ENCODE assay signal across 28 cellular contexts in genomic region chr9:128860937-128861336, GRCh38. TPM values are rescaled to one million over a fixed set of nuclear protein-coding genes. Genes with fewer than 3 reads are reported as not detected.
A peak's percentile ranks its signal among the peaks of the same experiment; 100 is the strongest.
DNase-seq lines count a peak whose midpoint lies in the region; ATAC-seq and TF ChIP-seq lines count a peak whose summit lies in the region.
"Had no signal": no experiment of that assay in that cellular context is flagged by ENCODE, and none has a peak within 500 bp of the region (broad histone marks: within the 10 kb centered on the region; RNA-seq: fewer than 3 reads in every experiment).

No MANE protein-coding gene starts in this region.

- peaks cover 6% of the 10 kb centered on the region for H3K79me1 ChIP-seq in mesendoderm (ENCODE audit: low read length)

- TF ChIP-seq CTCF in C4-2B (conservative IDR thresholded peaks at IDR 0.05) (no peak), A673 (conservative IDR thresholded peaks at IDR 0.05; ENCODE audit: low read depth, low read length) (no peak)

- BruUV-seq in A673 (replicated peaks; lab: Mats Ljungman, UMichigan), result no TSS peak

- H3K27ac Mint-ChIP-seq in activated T-helper 2 cell treated with anti-CD3 and anti-CD28 coated beads, Interferon-gamma antibody, Interleukin-2, Interleukin-4, amounts not matched to agents 10 μg/mL and 5 μg/mL and 100 μg/mL, durations not matched to agents 14 hours and 24 hours and 36 hours, result no peak overlapping the region
- H3K27ac Mint-ChIP-seq: activated T-cell treated with anti-CD3 and anti-CD28 coated beads, Interleukin-2, amount 50 U/mL, for 72 hours; stimulated activated naive CD8-positive, alpha-beta T cell treated with anti-CD3 and anti-CD28 coated beads, Interleukin-15, amount 100 ng/mL, for 72 hours had no signal

- H3K36me3 ChIP-seq in mesendoderm (ENCODE audit: control insufficient read depth, insufficient read depth, low read length), result no peaks in the 10 kb centered on the region
- H3K36me3 ChIP-seq in A673 (ENCODE audit: insufficient read depth, low read length, poor library complexity, severe bottlenecking), result no peaks in the 10 kb centered on the region
- H3K36me3 ChIP-seq: neutrophil, right lobe of liver had no signal

- no peak overlapping the region for H2BK120ac ChIP-seq in mesendoderm (ENCODE audit: low read depth, low read length)

- H3K27ac ChIP-seq in C4-2B (peak overlapping the region; percentile 73; the same call in 1 of the 2 replicates), cingulate gyrus (ENCODE audit: low read depth, low read length) (peak overlapping the region; percentile 61), mesendoderm (ENCODE audit: low read depth, low read length) (no peak overlapping the region), A673 (ENCODE audit: low read depth, low read length, poor library complexity, severe bottlenecking) (no peak overlapping the region)
- H3K27ac ChIP-seq: A549, GM23248, neutrophil, SK-N-MC had no signal

- no peaks in the 10 kb centered on the region for H3K4me1 ChIP-seq in mesendoderm (ENCODE audit: control insufficient read depth, low read depth, low read length)
- H3K4me1 ChIP-seq in A673 (ENCODE audit: insufficient read depth, low read length, poor library complexity, severe bottlenecking), result peaks cover 7% of the 10 kb centered on the region

- POLR2A ChIA-PET in A673 (lab: Charles Lee; ENCODE audit: low non-redundant PET), result no interaction called here

- intact Hi-C loops in activated T-helper 2 cell treated with anti-CD3 and anti-CD28 coated beads, Interferon-gamma antibody, Interleukin-2, Interleukin-4, amounts not matched to agents 10 μg/mL and 5 μg/mL and 100 μg/mL, durations not matched to agents 14 hours and 24 hours and 36 hours (cut with micrococcal nuclease), result no loop called here
- intact Hi-C loops in A673 (cut with micrococcal nuclease; ENCODE audit: unreplicated experiment), result loop anchor here (5.0 kb wide), 1 partner anchor 86 kb away; the partner anchor contains the start of genes DOLK and NUP188

- no peak overlapping the region for H4K8ac ChIP-seq in mesendoderm (ENCODE audit: low read depth, low read length)

- peaks cover 2% of the 10 kb centered on the region for H3K79me2 ChIP-seq in mesendoderm (ENCODE audit: control insufficient read depth, insufficient read depth, low read length)

- no peak overlapping the region for H3K4ac ChIP-seq in mesendoderm (ENCODE audit: low read depth, low read length)

- H2AK5ac ChIP-seq in mesendoderm (ENCODE audit: low read length), result no peak overlapping the region

- H3K56ac ChIP-seq in mesendoderm (ENCODE audit: low read length), result no peak overlapping the region

- H3K9me3 ChIP-seq in A673 (ENCODE audit: low read depth, low read length, poor library complexity, severe bottlenecking), result no peaks in the 10 kb centered on the region
- H3K9me3 ChIP-seq: A549, neutrophil, right lobe of liver had no signal

- no peak overlapping the region for H3K4me3 Mint-ChIP-seq in activated T-helper 2 cell treated with anti-CD3 and anti-CD28 coated beads, Interferon-gamma antibody, Interleukin-2, Interleukin-4, amounts not matched to agents 10 μg/mL and 5 μg/mL and 100 μg/mL, durations not matched to agents 14 hours and 24 hours and 36 hours (ENCODE audit: low read depth)
- H3K4me3 Mint-ChIP-seq: activated T-cell treated with anti-CD3 and anti-CD28 coated beads, Interleukin-2, amount 50 U/mL, for 72 hours; CD4-positive, alpha-beta memory T cell; stimulated activated naive CD8-positive, alpha-beta T cell treated with anti-CD3 and anti-CD28 coated beads, Interleukin-15, amount 100 ng/mL, for 72 hours had no signal

- H3K18ac ChIP-seq in mesendoderm (ENCODE audit: low read length), result no peak overlapping the region

- H2BK15ac ChIP-seq in mesendoderm (replicated peaks; ENCODE audit: low read depth), result no peak overlapping the region

- no peaks in the 10 kb centered on the region for H3K27me3 Mint-ChIP-seq in activated T-helper 2 cell treated with anti-CD3 and anti-CD28 coated beads, Interferon-gamma antibody, Interleukin-2, Interleukin-4, amounts not matched to agents 10 μg/mL and 5 μg/mL and 100 μg/mL, durations not matched to agents 14 hours and 24 hours and 36 hours (ENCODE audit: low read depth)
- H3K27me3 Mint-ChIP-seq: CD4-positive, alpha-beta memory T cell; stimulated activated naive CD8-positive, alpha-beta T cell treated with anti-CD3 and anti-CD28 coated beads, Interleukin-15, amount 100 ng/mL, for 72 hours had no signal

- no peak for ATAC-seq in HG02884 (IDR thresholded peaks at IDR 0.05; ENCODE audit: unreplicated experiment)
- no peak for ATAC-seq in HG02973 (IDR thresholded peaks at IDR 0.05; ENCODE audit: unreplicated experiment)
- ATAC-seq: A549; activated CD4-positive, CD25-positive, alpha-beta regulatory T cell treated with anti-CD3 and anti-CD28 coated beads, Interleukin-2, amount 50 U/mL, for 24 hours; activated T-cell treated with anti-CD3 and anti-CD28 coated beads, Interleukin-2, amount 50 U/mL, for 72 hours; left lobe of liver; stimulated activated naive CD8-positive, alpha-beta T cell treated with anti-CD3 and anti-CD28 coated beads, Interleukin-15, amount 100 ng/mL, for 72 hours had no signal

- DNase-seq in mesendoderm (peak; percentile 49), superior temporal gyrus (ENCODE audit: extremely low spot score) (peak; percentile 69), A673 (ENCODE audit: low spot score) (no peak)
- DNase-seq in activated T-helper 2 cell treated with anti-CD3 and anti-CD28 coated beads, Interferon-gamma antibody, Interleukin-2, Interleukin-4, amounts not matched to agents 10 μg/mL and 5 μg/mL and 100 μg/mL, durations not matched to agents 14 hours and 24 hours and 36 hours (ENCODE audit: low spot score), result no peak
- DNase-seq: activated CD4-positive, alpha-beta T cell treated with anti-CD3 and anti-CD28 coated beads, Interleukin-2, amount 50 U/mL, for 4 hours; activated naive CD4-positive, alpha-beta T cell treated with Interleukin-2 at 50 U/mL for 16 hours; activated T-cell treated with anti-CD3 and anti-CD28 coated beads, Interleukin-2, amount 50 U/mL, for 72 hours; AML-193; CD4-positive, alpha-beta memory T cell; KG1; NCI-H1105; NCI-H187 treated with DMSO at 0.1 percent for 48 hours; NCI-H2171; NCI-H510A treated with DMSO at 0.1 percent for 48 hours; stimulated activated CD8-positive, alpha-beta memory T cell treated with anti-CD3 and anti-CD28 coated beads, Interleukin-4, amount 100 ng/mL, for 48 hours; stimulated activated naive CD8-positive, alpha-beta T cell treated with anti-CD3 and anti-CD28 coated beads, Interleukin-15, amount 100 ng/mL, for 72 hours had no signal

- H3K9ac ChIP-seq in mesendoderm (ENCODE audit: low read length), result no peak overlapping the region
- H3K9ac ChIP-seq: GM23248 had no signal

- H3K36me3 Mint-ChIP-seq in activated T-helper 2 cell treated with anti-CD3 and anti-CD28 coated beads, Interferon-gamma antibody, Interleukin-2, Interleukin-4, amounts not matched to agents 10 μg/mL and 5 μg/mL and 100 μg/mL, durations not matched to agents 14 hours and 24 hours and 36 hours (ENCODE audit: low read depth), result no peaks in the 10 kb centered on the region
- H3K36me3 Mint-ChIP-seq: CD4-positive, alpha-beta memory T cell had no signal

- H3K4me3 ChIP-seq in mesendoderm (ENCODE audit: low read length) (no peak overlapping the region), A673 (ENCODE audit: low read depth, low read length, poor library complexity, severe bottlenecking) (no peak overlapping the region)
- H3K4me3 ChIP-seq: A549, SK-N-MC had no signal

- WGBS in mesendoderm (ENCODE audit: extremely low coverage, insufficient coverage, low lambda C conversion rate), result no CpG with 5 or more reads among the region's 5 CpGs

- peaks cover 4% of the 10 kb centered on the region for H3K4me1 Mint-ChIP-seq in activated T-helper 2 cell treated with anti-CD3 and anti-CD28 coated beads, Interferon-gamma antibody, Interleukin-2, Interleukin-4, amounts not matched to agents 10 μg/mL and 5 μg/mL and 100 μg/mL, durations not matched to agents 14 hours and 24 hours and 36 hours (ENCODE audit: low read depth)

- H3K9me3 Mint-ChIP-seq in activated T-helper 2 cell treated with anti-CD3 and anti-CD28 coated beads, Interferon-gamma antibody, Interleukin-2, Interleukin-4, amounts not matched to agents 10 μg/mL and 5 μg/mL and 100 μg/mL, durations not matched to agents 14 hours and 24 hours and 36 hours, result no peaks in the 10 kb centered on the region
- H3K9me3 Mint-ChIP-seq: activated T-cell treated with anti-CD3 and anti-CD28 coated beads, Interleukin-2, amount 50 U/mL, for 72 hours; CD4-positive, alpha-beta memory T cell; stimulated activated naive CD8-positive, alpha-beta T cell treated with anti-CD3 and anti-CD28 coated beads, Interleukin-15, amount 100 ng/mL, for 72 hours had no signal

- no peak overlapping the region for H4K5ac ChIP-seq in mesendoderm (ENCODE audit: low read length)

- H3K4me2 ChIP-seq in mesendoderm (ENCODE audit: low read length), result no peak overlapping the region
- H3K4me2 ChIP-seq: A549 had no signal

- CTCF ChIA-PET in A673 (lab: Charles Lee), result interaction anchor here (0.7 to 0.8 kb wide), 3 partner anchors 18 to 175 kb away, joined by 3 to 5 read pairs (median 3); no protein-coding TSS in a partner anchor

- H2BK5ac ChIP-seq in mesendoderm (ENCODE audit: low read length), result no peak overlapping the region

- H3K27me3 ChIP-seq in mesendoderm (ENCODE audit: insufficient read depth, low read length, poor library complexity), result no peaks in the 10 kb centered on the region
- no peaks in the 10 kb centered on the region for H3K27me3 ChIP-seq in A673 (replicated peaks; ENCODE audit: insufficient read depth, low read depth, low read length, poor library complexity)
- H3K27me3 ChIP-seq: neutrophil, right lobe of liver had no signal

- H3K23ac ChIP-seq in mesendoderm (ENCODE audit: low read length), result no peak overlapping the region

RNA-seq across cellular contexts. Expression of gene KYAT1, which starts 20.8 kb away (rescaled TPM):
- 4.8 TPM for polyA plus RNA-seq in mesendoderm (2013, experiment 1 of 2)
- polyA plus RNA-seq in mesendoderm (2013, experiment 2 of 2), result 5.4 TPM
- total RNA-seq in activated T-helper 2 cell treated with anti-CD3 and anti-CD28 coated beads, Interferon-gamma antibody, Interleukin-2, Interleukin-4, amounts not matched to agents 10 μg/mL and 5 μg/mL and 100 μg/mL, durations not matched to agents 14 hours and 24 hours and 36 hours, result 13.6 and 14.0 TPM in 2 replicates
- total RNA-seq in A673 (2021), result 17.9 and 20.1 TPM in 2 replicates

RNA-seq across cellular contexts. Expression of gene LRRC8A, which starts 21.0 kb away (rescaled TPM):
- polyA plus RNA-seq in mesendoderm (2013, experiment 1 of 2), result 52.4 TPM
- 53.7 TPM for polyA plus RNA-seq in mesendoderm (2013, experiment 2 of 2)
- total RNA-seq in activated T-helper 2 cell treated with anti-CD3 and anti-CD28 coated beads, Interferon-gamma antibody, Interleukin-2, Interleukin-4, amounts not matched to agents 10 μg/mL and 5 μg/mL and 100 μg/mL, durations not matched to agents 14 hours and 24 hours and 36 hours, result 24.9 and 25.4 TPM in 2 replicates
- 53.6 and 56.8 TPM in 2 replicates for total RNA-seq in A673 (2021)

RNA-seq across cellular contexts. Expression of gene SPOUT1, which starts 31.3 kb away (rescaled TPM):
- 22.9 TPM for polyA plus RNA-seq in mesendoderm (2013, experiment 1 of 2)
- polyA plus RNA-seq in mesendoderm (2013, experiment 2 of 2), result 22.4 TPM
- 126 and 127 TPM in 2 replicates for total RNA-seq in activated T-helper 2 cell treated with anti-CD3 and anti-CD28 coated beads, Interferon-gamma antibody, Interleukin-2, Interleukin-4, amounts not matched to agents 10 μg/mL and 5 μg/mL and 100 μg/mL, durations not matched to agents 14 hours and 24 hours and 36 hours
- total RNA-seq in A673 (2021), result 66.4 and 67.6 TPM in 2 replicates

RNA-seq across cellular contexts. Expression of gene ENDOG, which starts 42.6 kb away (rescaled TPM):
- 9.6 TPM for polyA plus RNA-seq in mesendoderm (2013, experiment 1 of 2)
- 9.5 TPM for polyA plus RNA-seq in mesendoderm (2013, experiment 2 of 2)
- 19.9 and 21.7 TPM in 2 replicates for total RNA-seq in activated T-helper 2 cell treated with anti-CD3 and anti-CD28 coated beads, Interferon-gamma antibody, Interleukin-2, Interleukin-4, amounts not matched to agents 10 μg/mL and 5 μg/mL and 100 μg/mL, durations not matched to agents 14 hours and 24 hours and 36 hours
- 45.8 and 46.7 TPM in 2 replicates for total RNA-seq in A673 (2021)

RNA-seq across cellular contexts. Expression of gene PHYHD1, which starts 59.8 kb away (rescaled TPM):
- 9.4 TPM for polyA plus RNA-seq in mesendoderm (2013, experiment 1 of 2)
- 8.5 TPM for polyA plus RNA-seq in mesendoderm (2013, experiment 2 of 2)
- 0.44 and 0.68 TPM in 2 replicates for total RNA-seq in activated T-helper 2 cell treated with anti-CD3 and anti-CD28 coated beads, Interferon-gamma antibody, Interleukin-2, Interleukin-4, amounts not matched to agents 10 μg/mL and 5 μg/mL and 100 μg/mL, durations not matched to agents 14 hours and 24 hours and 36 hours
- 6.3 and 8.0 TPM in 2 replicates for total RNA-seq in A673 (2021)
- total RNA-seq: Daoy had no signal
- polyA plus RNA-seq: A549; CD4-positive, alpha-beta memory T cell had no signal

Comparison
In these comparisons a context has a peak if more than half of its experiments do, and no peak if none do; other contexts are left out.
1. H3K27ac ChIP-seq: peak in C4-2B (single experiment) and cingulate gyrus (single experiment); none in mesendoderm (single experiment) and A673 (single experiment).
2. DNase-seq: peak in mesendoderm (single experiment) and superior temporal gyrus (single experiment); none in activated T-helper 2 cell treated with anti-CD3 and anti-CD28 coated beads, Interferon-gamma antibody, Interleukin-2, Interleukin-4, amounts not matched to agents 10 μg/mL and 5 μg/mL and 100 μg/mL, durations not matched to agents 14 hours and 24 hours and 36 hours (single experiment) and A673 (single experiment).